ENCODE assay signal across 15 cellular contexts in the genomic region with DNA sequence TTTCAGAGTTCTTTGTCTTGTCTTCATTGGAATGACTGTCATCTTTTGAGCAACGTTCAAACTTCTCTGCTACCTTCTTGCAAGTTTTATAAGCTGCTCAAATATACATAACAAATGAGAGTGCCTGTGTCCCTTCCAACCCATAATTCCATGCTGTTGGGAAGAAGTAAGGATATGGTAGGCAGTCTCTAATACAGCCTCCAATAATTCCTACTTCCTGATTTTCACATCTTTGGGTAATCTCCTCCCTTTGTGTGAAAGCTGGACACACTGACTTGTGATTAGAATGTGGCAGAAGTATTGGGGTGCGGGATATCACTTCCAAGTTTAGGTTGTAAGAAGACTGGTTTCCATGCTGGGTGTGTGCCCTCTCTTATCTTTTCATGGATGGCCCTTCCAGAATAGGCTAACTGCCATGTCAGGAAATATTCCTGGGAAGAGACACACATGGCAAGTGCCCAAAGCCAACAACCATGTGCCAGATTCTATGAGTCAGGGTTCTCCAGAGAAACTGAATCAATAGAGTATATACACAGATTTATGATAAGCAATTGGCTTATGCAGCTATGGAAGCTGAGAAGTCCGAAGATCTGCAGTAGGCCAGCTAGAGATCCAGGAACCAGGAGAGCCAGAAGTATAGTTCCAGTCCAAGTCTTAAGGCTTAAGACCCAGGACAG.
A peak's percentile ranks its signal among the peaks of the same experiment; 100 is the strongest.
DNase-seq lines count a peak whose midpoint lies in the region; ATAC-seq and TF ChIP-seq lines count a peak whose summit lies in the region.
"Had no signal": no experiment of that assay in that cellular context is flagged by ENCODE, and none has a peak within 500 bp of the region (broad histone marks: within the 10 kb centered on the region; RNA-seq: fewer than 3 reads in every experiment).

No MANE protein-coding gene starts in this region.

- WGBS in ovary, 3 donors, result 72 to 81% (median 75%) methylated on average over 3 of the region's 3 CpGs

- H3K4me3 Mint-ChIP-seq in osteocyte (ENCODE audit: unreplicated experiment), result no peak overlapping the region
- H3K4me3 Mint-ChIP-seq: activated CD8-positive, alpha-beta T cell treated with anti-CD3 and anti-CD28 coated beads for 36 hours; CD4-positive, alpha-beta memory T cell; stimulated activated naive CD8-positive, alpha-beta T cell treated with anti-CD3 and anti-CD28 coated beads, Interleukin-15, Interleukin-2, amounts not matched to agents 100 ng/mL and 50 ng/mL, for 24 hours had no signal

- ATAC-seq in RWPE2 (ENCODE audit: low read depth) (peak; percentile 84), GM18505 (IDR thresholded peaks at IDR 0.05; ENCODE audit: unreplicated experiment) (no peak)
- ATAC-seq: activated CD8-positive, alpha-beta T cell treated with anti-CD3 and anti-CD28 coated beads for 36 hours; sciatic nerve had no signal

- peak; percentile 10 for DNase-seq in ELR (ENCODE audit: low read depth)
- no peak for DNase-seq in RWPE2 (ENCODE audit: low spot score)
- peak; percentile 70 for DNase-seq in fibroblast of mammary gland (ENCODE audit: low read depth)
- no peak for DNase-seq in osteocyte (ENCODE audit: extremely low spot score, unreplicated experiment)
- DNase-seq in activated CD4-positive, alpha-beta T cell treated with anti-CD3 and anti-CD28 coated beads for 4 hours, result no peak
- no peak for DNase-seq in NCI-H774 (lab: John Stamatoyannopoulos, UW)
- DNase-seq in ovary, result no peak
- DNase-seq: activated CD8-positive, alpha-beta T cell treated with anti-CD3 and anti-CD28 coated beads for 36 hours; activated gamma-delta T cell; caudate nucleus; CD4-positive, alpha-beta memory T cell; NCI-H510A treated with DMSO at 0.1 percent for 48 hours had no signal

- H3K27ac ChIP-seq in RWPE2 (ENCODE audit: poor library complexity, severe bottlenecking) (no peak overlapping the region), ovary (no peak overlapping the region)

- H3K27me3 ChIP-seq in RWPE2 (ENCODE audit: insufficient read depth, poor library complexity, severe bottlenecking), result no peaks in the 10 kb centered on the region
- no peaks in the 10 kb centered on the region for H3K27me3 ChIP-seq in ovary

- H3K4me1 ChIP-seq in RWPE2 (ENCODE audit: insufficient read depth, poor library complexity, severe bottlenecking) (peaks cover 10% of the 10 kb centered on the region), ovary (ENCODE audit: insufficient read depth) (no peaks in the 10 kb centered on the region)

- no peaks in the 10 kb centered on the region for H3K36me3 Mint-ChIP-seq in osteocyte (ENCODE audit: unreplicated experiment)
- H3K36me3 Mint-ChIP-seq: CD4-positive, alpha-beta memory T cell had no signal

- peaks cover 3% of the 10 kb centered on the region for H3K27me3 Mint-ChIP-seq in osteocyte (ENCODE audit: unreplicated experiment)
- H3K27me3 Mint-ChIP-seq: stimulated activated naive CD8-positive, alpha-beta T cell treated with anti-CD3 and anti-CD28 coated beads, Interleukin-15, Interleukin-2, amounts not matched to agents 100 ng/mL and 50 ng/mL, for 24 hours had no signal

- TF ChIP-seq POLR2A in ovary (IDR thresholded peaks at IDR 0.05) (no peak), GM18505 (IDR thresholded peaks at IDR 0.05; ENCODE audit: borderline replicate concordance, extremely low read depth, insufficient read depth, insufficient read length) (no peak)

- H3K9me3 ChIP-seq in RWPE2 (ENCODE audit: severe bottlenecking), result no peaks in the 10 kb centered on the region
- H3K9me3 ChIP-seq in ovary, result no peaks in the 10 kb centered on the region

- H3K27ac Mint-ChIP-seq in osteocyte (ENCODE audit: unreplicated experiment), result peak overlapping the region; percentile 50
- H3K27ac Mint-ChIP-seq: activated CD8-positive, alpha-beta T cell treated with anti-CD3 and anti-CD28 coated beads for 36 hours; CD4-positive, alpha-beta memory T cell; stimulated activated naive CD8-positive, alpha-beta T cell treated with anti-CD3 and anti-CD28 coated beads, Interleukin-15, Interleukin-2, amounts not matched to agents 100 ng/mL and 50 ng/mL, for 24 hours had no signal

- peaks cover 11% of the 10 kb centered on the region for H3K4me1 Mint-ChIP-seq in osteocyte (ENCODE audit: unreplicated experiment)
- H3K4me1 Mint-ChIP-seq: CD4-positive, alpha-beta memory T cell had no signal

- no peaks in the 10 kb centered on the region for H3K9me3 Mint-ChIP-seq in osteocyte (ENCODE audit: unreplicated experiment)
- H3K9me3 Mint-ChIP-seq: activated CD8-positive, alpha-beta T cell treated with anti-CD3 and anti-CD28 coated beads for 36 hours; stimulated activated naive CD8-positive, alpha-beta T cell treated with anti-CD3 and anti-CD28 coated beads, Interleukin-15, Interleukin-2, amounts not matched to agents 100 ng/mL and 50 ng/mL, for 24 hours had no signal

- TF ChIP-seq CTCF in RWPE2 (IDR thresholded peaks at IDR 0.05; ENCODE audit: poor library complexity, severe bottlenecking) (no peak), fibroblast of mammary gland (conservative IDR thresholded peaks at IDR 0.05; ENCODE audit: control insufficient read depth, insufficient read depth, low read depth, low read length) (no peak), osteocyte (IDR thresholded peaks at IDR 0.05) (no peak), ovary (IDR thresholded peaks at IDR 0.05) (no peak)

- no peak for TF ChIP-seq EP300 in ovary (IDR thresholded peaks at IDR 0.05)

- intact Hi-C loops in ovary (cut with DNase I), result no loop called here

- H3K36me3 ChIP-seq in RWPE2 (ENCODE audit: low read depth), result no peaks in the 10 kb centered on the region
- no peaks in the 10 kb centered on the region for H3K36me3 ChIP-seq in ovary

- H3K4me3 ChIP-seq in RWPE2 (ENCODE audit: severe bottlenecking), result no peak overlapping the region
- H3K4me3 ChIP-seq in fibroblast of mammary gland (ENCODE audit: control insufficient read depth, low read depth, low read length), result no peak overlapping the region
- no peak overlapping the region for H3K4me3 ChIP-seq in ovary

Comparison
In these comparisons a context has a peak if more than half of its experiments do, and no peak if none do; other contexts are left out.
1. DNase-seq: peak in ELR (single experiment) and fibroblast of mammary gland (single experiment); none in RWPE2 (single experiment), osteocyte (single experiment), activated CD4-positive, alpha-beta T cell treated with anti-CD3 and anti-CD28 coated beads for 4 hours (0 of 2), NCI-H774 (single experiment) and ovary (0 of 5).